Comparison of ENCODE assay signal across 1 cellular context in genomic region chr19:49866933-49867782, GRCh38.
A peak's percentile ranks its signal among the peaks of the same experiment; 100 is the strongest.
TF ChIP-seq lines count a peak whose summit lies in the region.

Gene PNKP, minus strand, starts transcription at chr19:49867576. Its CDS starts 372 bp downstream, at chr19:49867204.

TF ChIP-seq in HepG2, 621 proteins besides CTCF, POLR2A, EP300 and RAD21 (continued from another document and continues in another):
- peak; percentile 87; the same call in 1 of the 2 replicates for TF ChIP-seq PRDM10 (CRISPR knock-in tag; IDR thresholded peaks at IDR 0.05; ENCODE audit: low read depth)
- no peak for TF ChIP-seq MBD4 (IDR thresholded peaks at IDR 0.05; ENCODE audit: borderline replicate concordance, low read length)
- TF ChIP-seq ZNF574 (CRISPR knock-in tag; IDR thresholded peaks at IDR 0.05): peak; percentile 61
- peak; percentile 30; the same call in 1 of the 2 replicates for TF ChIP-seq RARA (CRISPR knock-in tag; IDR thresholded peaks at IDR 0.05)
- TF ChIP-seq TARDBP (CRISPR knock-in tag; IDR thresholded peaks at IDR 0.05): peak; percentile 62
- peak; percentile 12; the same call in 1 of the 2 replicates for TF ChIP-seq ZNF329 (CRISPR knock-in tag; IDR thresholded peaks at IDR 0.05; ENCODE audit: low read depth)
- TF ChIP-seq ATF4 (CRISPR knock-in tag; IDR thresholded peaks at IDR 0.05): peak in 1 of 2 experiments; percentile 34; a peak in 1 of 4 replicates
- TF ChIP-seq TBX2 (CRISPR knock-in tag; IDR thresholded peaks at IDR 0.05; ENCODE audit: borderline replicate concordance): peak; percentile 84
- peak; percentile 88 for TF ChIP-seq HOXA3 (CRISPR knock-in tag; IDR thresholded peaks at IDR 0.05)
- TF ChIP-seq SOX13 (IDR thresholded peaks at IDR 0.05): peak; percentile 21; the same call in 1 of the 2 replicates
- no peak for TF ChIP-seq SOX13 (CRISPR knock-in tag; conservative IDR thresholded peaks at IDR 0.05 in 1 of 2, IDR thresholded peaks at IDR 0.05 in 1 of 2)
- peak; percentile 92 for TF ChIP-seq SP4 (CRISPR knock-in tag; IDR thresholded peaks at IDR 0.05)
- TF ChIP-seq ZNF768 (CRISPR knock-in tag; IDR thresholded peaks at IDR 0.05): 0 out of 2 replicates have a peak, but pooled peaks have one; percentile 52
- TF ChIP-seq TIGD3 (CRISPR knock-in tag; IDR thresholded peaks at IDR 0.05; ENCODE audit: borderline replicate concordance): 0 out of 2 replicates have a peak, but pooled peaks have one; percentile 38
- TF ChIP-seq RFX3 (CRISPR knock-in tag; IDR thresholded peaks at IDR 0.05): peak; percentile 79
- no peak for TF ChIP-seq TOE1 (CRISPR knock-in tag; IDR thresholded peaks at IDR 0.05)
- peak; percentile 76; the same call in 1 of the 2 replicates for TF ChIP-seq SP5 (CRISPR knock-in tag; IDR thresholded peaks at IDR 0.05; ENCODE audit: borderline replicate concordance, low read depth)
- TF ChIP-seq, protein P1, sequence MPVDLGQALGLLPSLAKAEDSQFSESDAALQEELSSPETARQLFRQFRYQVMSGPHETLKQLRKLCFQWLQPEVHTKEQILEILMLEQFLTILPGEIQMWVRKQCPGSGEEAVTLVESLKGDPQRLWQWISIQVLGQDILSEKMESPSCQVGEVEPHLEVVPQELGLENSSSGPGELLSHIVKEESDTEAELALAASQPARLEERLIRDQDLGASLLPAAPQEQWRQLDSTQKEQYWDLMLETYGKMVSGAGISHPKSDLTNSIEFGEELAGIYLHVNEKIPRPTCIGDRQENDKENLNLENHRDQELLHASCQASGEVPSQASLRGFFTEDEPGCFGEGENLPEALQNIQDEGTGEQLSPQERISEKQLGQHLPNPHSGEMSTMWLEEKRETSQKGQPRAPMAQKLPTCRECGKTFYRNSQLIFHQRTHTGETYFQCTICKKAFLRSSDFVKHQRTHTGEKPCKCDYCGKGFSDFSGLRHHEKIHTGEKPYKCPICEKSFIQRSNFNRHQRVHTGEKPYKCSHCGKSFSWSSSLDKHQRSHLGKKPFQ (CRISPR knock-in tag; IDR thresholded peaks at IDR 0.05; ENCODE audit: insufficient replicate concordance): peak; percentile 43
- TF ChIP-seq KDM5A (IDR thresholded peaks at IDR 0.05; ENCODE audit: borderline replicate concordance, low read length): peak; percentile 92
- TF ChIP-seq, protein P2, sequence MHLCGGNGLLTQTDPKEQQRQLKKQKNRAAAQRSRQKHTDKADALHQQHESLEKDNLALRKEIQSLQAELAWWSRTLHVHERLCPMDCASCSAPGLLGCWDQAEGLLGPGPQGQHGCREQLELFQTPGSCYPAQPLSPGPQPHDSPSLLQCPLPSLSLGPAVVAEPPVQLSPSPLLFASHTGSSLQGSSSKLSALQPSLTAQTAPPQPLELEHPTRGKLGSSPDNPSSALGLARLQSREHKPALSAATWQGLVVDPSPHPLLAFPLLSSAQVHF (CRISPR knock-in tag; IDR thresholded peaks at IDR 0.05): peak; percentile 64; the same call in 1 of the 2 replicates
- TF ChIP-seq ZNF136 (CRISPR knock-in tag; IDR thresholded peaks at IDR 0.05; ENCODE audit: low read depth): no peak
- TF ChIP-seq ZNF282 (IDR thresholded peaks at IDR 0.05; ENCODE audit: partially characterized antibody): no peak
- 0 out of 2 replicates have a peak, but pooled peaks have one; percentile 59 for TF ChIP-seq ZFP90 (CRISPR knock-in tag; IDR thresholded peaks at IDR 0.05; ENCODE audit: borderline replicate concordance)
- TF ChIP-seq ISL2 (CRISPR knock-in tag; IDR thresholded peaks at IDR 0.05): 0 out of 2 replicates have a peak, but pooled peaks have one; percentile 8
- TF ChIP-seq PRMT3 (CRISPR knock-in tag; IDR thresholded peaks at IDR 0.05; ENCODE audit: borderline replicate concordance, low read depth): no peak
- TF ChIP-seq ZNF770 (CRISPR knock-in tag; IDR thresholded peaks at IDR 0.05): 0 out of 2 replicates have a peak, but pooled peaks have one; percentile 9
- TF ChIP-seq, protein P3, sequence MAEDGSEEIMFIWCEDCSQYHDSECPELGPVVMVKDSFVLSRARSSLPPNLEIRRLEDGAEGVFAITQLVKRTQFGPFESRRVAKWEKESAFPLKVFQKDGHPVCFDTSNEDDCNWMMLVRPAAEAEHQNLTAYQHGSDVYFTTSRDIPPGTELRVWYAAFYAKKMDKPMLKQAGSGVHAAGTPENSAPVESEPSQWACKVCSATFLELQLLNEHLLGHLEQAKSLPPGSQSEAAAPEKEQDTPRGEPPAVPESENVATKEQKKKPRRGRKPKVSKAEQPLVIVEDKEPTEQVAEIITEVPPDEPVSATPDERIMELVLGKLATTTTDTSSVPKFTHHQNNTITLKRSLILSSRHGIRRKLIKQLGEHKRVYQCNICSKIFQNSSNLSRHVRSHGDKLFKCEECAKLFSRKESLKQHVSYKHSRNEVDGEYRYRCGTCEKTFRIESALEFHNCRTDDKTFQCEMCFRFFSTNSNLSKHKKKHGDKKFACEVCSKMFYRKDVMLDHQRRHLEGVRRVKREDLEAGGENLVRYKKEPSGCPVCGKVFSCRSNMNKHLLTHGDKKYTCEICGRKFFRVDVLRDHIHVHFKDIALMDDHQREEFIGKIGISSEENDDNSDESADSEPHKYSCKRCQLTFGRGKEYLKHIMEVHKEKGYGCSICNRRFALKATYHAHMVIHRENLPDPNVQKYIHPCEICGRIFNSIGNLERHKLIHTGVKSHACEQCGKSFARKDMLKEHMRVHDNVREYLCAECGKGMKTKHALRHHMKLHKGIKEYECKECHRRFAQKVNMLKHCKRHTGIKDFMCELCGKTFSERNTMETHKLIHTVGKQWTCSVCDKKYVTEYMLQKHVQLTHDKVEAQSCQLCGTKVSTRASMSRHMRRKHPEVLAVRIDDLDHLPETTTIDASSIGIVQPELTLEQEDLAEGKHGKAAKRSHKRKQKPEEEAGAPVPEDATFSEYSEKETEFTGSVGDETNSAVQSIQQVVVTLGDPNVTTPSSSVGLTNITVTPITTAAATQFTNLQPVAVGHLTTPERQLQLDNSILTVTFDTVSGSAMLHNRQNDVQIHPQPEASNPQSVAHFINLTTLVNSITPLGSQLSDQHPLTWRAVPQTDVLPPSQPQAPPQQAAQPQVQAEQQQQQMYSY (CRISPR knock-in tag; IDR thresholded peaks at IDR 0.05): peak; percentile 13; the same call in 1 of the 2 replicates
- TF ChIP-seq, protein P4, sequence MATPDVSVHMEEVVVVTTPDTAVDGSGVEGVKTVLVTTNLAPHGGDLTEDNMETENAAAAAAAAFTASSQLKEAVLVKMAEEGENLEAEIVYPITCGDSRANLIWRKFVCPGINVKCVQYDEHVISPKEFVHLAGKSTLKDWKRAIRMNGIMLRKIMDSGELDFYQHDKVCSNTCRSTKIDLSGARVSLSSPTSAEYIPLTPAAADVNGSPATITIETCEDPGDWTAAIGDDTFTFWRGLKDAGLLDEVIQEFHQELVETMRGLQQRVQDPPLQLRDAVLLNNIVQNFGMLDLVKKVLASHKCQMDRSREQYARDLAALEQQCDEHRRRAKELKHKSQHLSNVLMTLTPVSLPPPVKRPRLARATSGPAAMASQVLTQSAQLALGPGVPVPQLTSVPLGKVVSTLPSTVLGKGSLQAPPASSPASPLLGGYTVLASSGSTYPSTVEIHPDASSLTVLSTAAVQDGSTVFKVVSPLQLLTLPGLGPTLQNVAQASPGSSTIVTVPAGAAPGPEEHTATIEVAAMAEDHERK (CRISPR knock-in tag; IDR thresholded peaks at IDR 0.05; ENCODE audit: low read depth): no peak
- TF ChIP-seq KMT2B (CRISPR knock-in tag; IDR thresholded peaks at IDR 0.05): no peak; the same call in 1 of the 2 replicates
- TF ChIP-seq ZNF563 (CRISPR knock-in tag; IDR thresholded peaks at IDR 0.05): peak; percentile 78
- TF ChIP-seq TAF1 (CRISPR knock-in tag; IDR thresholded peaks at IDR 0.05): peak; percentile 64
- TF ChIP-seq ZSCAN20 (CRISPR knock-in tag; IDR thresholded peaks at IDR 0.05; ENCODE audit: borderline replicate concordance): 0 out of 2 replicates have a peak, but pooled peaks have one; percentile 12
- TF ChIP-seq DR1 (CRISPR knock-in tag; IDR thresholded peaks at IDR 0.05): 0 out of 2 replicates have a peak, but pooled peaks have one; percentile 68
- peak; percentile 76; the same call in 1 of the 2 replicates for TF ChIP-seq CREM (IDR thresholded peaks at IDR 0.05)
- TF ChIP-seq CREM (CRISPR knock-in tag; IDR thresholded peaks at IDR 0.05): no peak
- TF ChIP-seq HDAC2 (CRISPR knock-in tag; IDR thresholded peaks at IDR 0.05): peak; percentile 64
- peak; percentile 80 for TF ChIP-seq ZNF547 (CRISPR knock-in tag; IDR thresholded peaks at IDR 0.05)
- TF ChIP-seq MXD4 (CRISPR knock-in tag; IDR thresholded peaks at IDR 0.05): peak; percentile 93; the same call in 1 of the 2 replicates
- TF ChIP-seq ZNF629 (CRISPR knock-in tag; conservative IDR thresholded peaks at IDR 0.05): no peak
- peak; percentile 84 for TF ChIP-seq NAIF1 (CRISPR knock-in tag; IDR thresholded peaks at IDR 0.05; ENCODE audit: borderline replicate concordance)
- TF ChIP-seq NKX3-1 (CRISPR knock-in tag; IDR thresholded peaks at IDR 0.05): no peak
- TF ChIP-seq PHF5A (CRISPR knock-in tag; IDR thresholded peaks at IDR 0.05; ENCODE audit: low read depth, unreplicated experiment): peak; percentile 32
- 0 out of 2 replicates have a peak, but pooled peaks have one; percentile 53 for TF ChIP-seq ZNF235 (CRISPR knock-in tag; IDR thresholded peaks at IDR 0.05; ENCODE audit: borderline replicate concordance)
- TF ChIP-seq RXRB (CRISPR knock-in tag; IDR thresholded peaks at IDR 0.05; ENCODE audit: borderline replicate concordance): peak; percentile 10; the same call in 1 of the 2 replicates
